In genomic region chr17:44959821-44960523, GRCh38 we compare ENCODE assay signal across 1 cellular context.
TF ChIP-seq lines count a peak whose summit lies in the region.

No MANE protein-coding gene starts in this region.

TF ChIP-seq in K562, 482 proteins besides CTCF, POLR2A, EP300 and RAD21:
- TF ChIP-seq LEF1 (IDR thresholded peaks at IDR 0.05) = no peak
- 0 out of 2 replicates have a peak, but pooled peaks have one; percentile 26 for TF ChIP-seq EGR1 (conservative IDR thresholded peaks at IDR 0.05)
- no peak for TF ChIP-seq KLF6 (CRISPR knock-in tag; IDR thresholded peaks at IDR 0.05; ENCODE audit: borderline replicate concordance)
- TF ChIP-seq GABPB2 (CRISPR knock-in tag; conservative IDR thresholded peaks at IDR 0.05) = no peak
